Comparison of ENCODE assay signal across 8 cellular contexts in genomic region chr6:39934060-39934757, GRCh38. TPM values are rescaled to one million over a fixed set of nuclear protein-coding genes. Genes with fewer than 3 reads are reported as not detected.
DNase-seq lines count a peak whose midpoint lies in the region; ATAC-seq and TF ChIP-seq lines count a peak whose summit lies in the region.

Gene MOCS1 (minus strand): TSS chr6:39934462. CDS start chr6:39934417, 45 bp downstream.

- no peaks in the 10 kb centered on the region for H3K9me3 Mint-ChIP-seq in activated T-helper 2 cell treated with anti-CD3 and anti-CD28 coated beads, Interferon-gamma antibody, Interleukin-2, Interleukin-4, amounts not matched to agents 10 μg/mL and 5 μg/mL and 100 μg/mL, durations not matched to agents 14 hours and 24 hours and 36 hours
- no peaks in the 10 kb centered on the region for H3K9me3 Mint-ChIP-seq in stimulated activated effector memory CD8-positive, alpha-beta T cell treated with anti-CD3 and anti-CD28 coated beads, Interleukin-12 subunit alpha, Interleukin-12 subunit beta, amount 100 ng/mL, for 72 hours

- no peak for TF ChIP-seq CTCF in fibroblast of pulmonary artery (IDR thresholded peaks at IDR 0.05; ENCODE audit: low read length, missing control alignments)

- peak; percentile 89 for DNase-seq in G401 (ENCODE audit: low spot score)
- DNase-seq in NCI-H226, result peak; percentile 70
- DNase-seq in activated T-helper 2 cell treated with anti-CD3 and anti-CD28 coated beads, Interferon-gamma antibody, Interleukin-2, Interleukin-4, amounts not matched to agents 10 μg/mL and 5 μg/mL and 100 μg/mL, durations not matched to agents 14 hours and 24 hours and 36 hours (ENCODE audit: low spot score), result peak; percentile 15
- DNase-seq in fibroblast of pulmonary artery (ENCODE audit: low read depth), result peak; percentile 71
- no peak for DNase-seq in stimulated activated effector memory CD8-positive, alpha-beta T cell treated with anti-CD3 and anti-CD28 coated beads, Interleukin-12 subunit alpha, Interleukin-12 subunit beta, amount 100 ng/mL, for 72 hours (ENCODE audit: low spot score in 2 of 2)

- peaks cover 1% of the 10 kb centered on the region for H3K4me1 Mint-ChIP-seq in activated T-helper 2 cell treated with anti-CD3 and anti-CD28 coated beads, Interferon-gamma antibody, Interleukin-2, Interleukin-4, amounts not matched to agents 10 μg/mL and 5 μg/mL and 100 μg/mL, durations not matched to agents 14 hours and 24 hours and 36 hours (ENCODE audit: low read depth)
- peaks cover 11% of the 10 kb centered on the region for H3K4me1 Mint-ChIP-seq in stimulated activated effector memory CD8-positive, alpha-beta T cell treated with anti-CD3 and anti-CD28 coated beads, Interleukin-12 subunit alpha, Interleukin-12 subunit beta, amount 100 ng/mL, for 72 hours

- H3K4me1 ChIP-seq in mucosa of stomach (ENCODE audit: control insufficient read depth, insufficient read depth, low read length), result peaks cover 10% of the 10 kb centered on the region

- no peaks in the 10 kb centered on the region for H3K36me3 Mint-ChIP-seq in activated T-helper 2 cell treated with anti-CD3 and anti-CD28 coated beads, Interferon-gamma antibody, Interleukin-2, Interleukin-4, amounts not matched to agents 10 μg/mL and 5 μg/mL and 100 μg/mL, durations not matched to agents 14 hours and 24 hours and 36 hours (ENCODE audit: low read depth)
- peaks cover 5% of the 10 kb centered on the region for H3K36me3 Mint-ChIP-seq in stimulated activated effector memory CD8-positive, alpha-beta T cell treated with anti-CD3 and anti-CD28 coated beads, Interleukin-12 subunit alpha, Interleukin-12 subunit beta, amount 100 ng/mL, for 72 hours

- intact Hi-C loops in activated T-helper 2 cell treated with anti-CD3 and anti-CD28 coated beads, Interferon-gamma antibody, Interleukin-2, Interleukin-4, amounts not matched to agents 10 μg/mL and 5 μg/mL and 100 μg/mL, durations not matched to agents 14 hours and 24 hours and 36 hours (cut with micrococcal nuclease), result no loop called here

- peak within 1 kb of the TSS; percentile 45 for H3K9ac ChIP-seq in mucosa of stomach (ENCODE audit: low read length)

- no peaks in the 10 kb centered on the region for H3K27me3 ChIP-seq in mucosa of stomach (ENCODE audit: control insufficient read depth, insufficient read depth, low read length)

- H3K9me3 ChIP-seq in mucosa of stomach (ENCODE audit: control insufficient read depth, low read length), result no peaks in the 10 kb centered on the region

- peaks cover 29% of the 10 kb centered on the region for H3K27me3 Mint-ChIP-seq in activated T-helper 2 cell treated with anti-CD3 and anti-CD28 coated beads, Interferon-gamma antibody, Interleukin-2, Interleukin-4, amounts not matched to agents 10 μg/mL and 5 μg/mL and 100 μg/mL, durations not matched to agents 14 hours and 24 hours and 36 hours (ENCODE audit: low read depth)

- in situ Hi-C loops in G401 (cut with HindIII; ENCODE audit: low sequenced_read_pairs), result no loop called here

- H3K4me3 Mint-ChIP-seq in activated T-helper 2 cell treated with anti-CD3 and anti-CD28 coated beads, Interferon-gamma antibody, Interleukin-2, Interleukin-4, amounts not matched to agents 10 μg/mL and 5 μg/mL and 100 μg/mL, durations not matched to agents 14 hours and 24 hours and 36 hours (ENCODE audit: low read depth), result peak within 1 kb of the TSS; percentile 71
- peak within 1 kb of the TSS; percentile 62 for H3K4me3 Mint-ChIP-seq in stimulated activated effector memory CD8-positive, alpha-beta T cell treated with anti-CD3 and anti-CD28 coated beads, Interleukin-12 subunit alpha, Interleukin-12 subunit beta, amount 100 ng/mL, for 72 hours

- H3K27ac Mint-ChIP-seq in activated T-helper 2 cell treated with anti-CD3 and anti-CD28 coated beads, Interferon-gamma antibody, Interleukin-2, Interleukin-4, amounts not matched to agents 10 μg/mL and 5 μg/mL and 100 μg/mL, durations not matched to agents 14 hours and 24 hours and 36 hours, result no peak within 1 kb of the TSS
- H3K27ac Mint-ChIP-seq in stimulated activated effector memory CD8-positive, alpha-beta T cell treated with anti-CD3 and anti-CD28 coated beads, Interleukin-12 subunit alpha, Interleukin-12 subunit beta, amount 100 ng/mL, for 72 hours, result peak within 1 kb of the TSS; percentile 53

- H3K4me3 ChIP-seq in fibroblast of pulmonary artery (replicated peaks; ENCODE audit: low read depth, low read length) (peak within 1 kb of the TSS; percentile 79), mucosa of stomach (ENCODE audit: low read length) (peak within 1 kb of the TSS; percentile 14)

- H3K36me3 ChIP-seq in mucosa of stomach (ENCODE audit: control insufficient read depth, insufficient read depth, low read length), result no peaks in the 10 kb centered on the region

- peak; percentile 72 for ATAC-seq in stimulated activated effector memory CD8-positive, alpha-beta T cell treated with anti-CD3 and anti-CD28 coated beads, Interleukin-12 subunit alpha, Interleukin-12 subunit beta, amount 100 ng/mL, for 72 hours
- ATAC-seq in HG02840 (IDR thresholded peaks at IDR 0.05; ENCODE audit: low FRiP score, unreplicated experiment), result no peak
- no peak for ATAC-seq in GM18502 (IDR thresholded peaks at IDR 0.05; ENCODE audit: poor library complexity, unreplicated experiment)

RNA-seq across cellular contexts. Expression of gene MOCS1, which starts in this region (rescaled TPM):
- 1.3 and 12.0 TPM in 2 replicates for total RNA-seq in G401 (2014; rRNA removed; shearing (Covaris generic))
- total RNA-seq in activated T-helper 2 cell treated with anti-CD3 and anti-CD28 coated beads, Interferon-gamma antibody, Interleukin-2, Interleukin-4, amounts not matched to agents 10 μg/mL and 5 μg/mL and 100 μg/mL, durations not matched to agents 14 hours and 24 hours and 36 hours, result 1.2 and 1.6 TPM in 2 replicates

Comparison
In these comparisons a context has a peak if more than half of its experiments do, and no peak if none do; other contexts are left out.
1. DNase-seq: peak in G401 (single experiment), NCI-H226 (single experiment), activated T-helper 2 cell treated with anti-CD3 and anti-CD28 coated beads, Interferon-gamma antibody, Interleukin-2, Interleukin-4, amounts not matched to agents 10 μg/mL and 5 μg/mL and 100 μg/mL, durations not matched to agents 14 hours and 24 hours and 36 hours (single experiment) and fibroblast of pulmonary artery (single experiment); none in stimulated activated effector memory CD8-positive, alpha-beta T cell treated with anti-CD3 and anti-CD28 coated beads, Interleukin-12 subunit alpha, Interleukin-12 subunit beta, amount 100 ng/mL, for 72 hours (0 of 2).